In the genomic region with DNA sequence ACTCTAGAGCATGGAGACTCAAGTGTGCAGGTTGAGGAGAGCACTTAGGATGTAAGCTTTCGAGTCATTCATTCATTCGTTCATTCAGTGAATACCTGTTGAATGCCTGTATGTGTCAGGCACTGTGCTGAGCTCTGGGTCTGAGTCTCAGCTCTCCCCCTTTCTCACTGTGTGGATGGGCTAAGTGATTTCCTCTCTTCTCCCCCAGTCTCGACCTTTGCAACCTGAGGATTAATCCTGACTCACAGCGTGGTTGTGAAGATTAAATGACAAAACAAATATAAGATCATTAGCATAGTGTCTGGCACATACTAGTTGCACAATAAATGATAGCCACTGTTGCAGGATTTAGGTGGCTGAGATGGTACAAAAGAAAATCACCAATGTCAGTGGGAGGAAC, we compare ENCODE assay signal across 28 cellular contexts.
DNase-seq lines count a peak whose midpoint lies in the region; ATAC-seq and TF ChIP-seq lines count a peak whose summit lies in the region.
"Had no signal": no experiment of that assay in that cellular context is flagged by ENCODE, and none has a peak within 500 bp of the region (broad histone marks: within the 10 kb centered on the region; RNA-seq: fewer than 3 reads in every experiment).

No MANE protein-coding gene starts in this region.

- no peak for TF ChIP-seq EP300 in esophagus muscularis mucosa (IDR thresholded peaks at IDR 0.05)

- H3K9me2 ChIP-seq in GM23338 (ENCODE audit: insufficient read depth), result peaks cover 16% of the 10 kb centered on the region
- H3K9me2 ChIP-seq in PC-9 (ENCODE audit: insufficient read depth), result no peaks in the 10 kb centered on the region

- no peak overlapping the region for H3K4me3 ChIP-seq in GM23338
- no peak overlapping the region for H3K4me3 ChIP-seq in PC-9
- H3K4me3 ChIP-seq in esophagus muscularis mucosa, result no peak overlapping the region
- H3K4me3 ChIP-seq: tibial artery had no signal

- H3K4me3 Mint-ChIP-seq in activated CD4-positive, alpha-beta T cell treated with anti-CD3 and anti-CD28 coated beads for 36 hours, result no peak overlapping the region
- H3K4me3 Mint-ChIP-seq in GM23338, result no peak overlapping the region
- H3K4me3 Mint-ChIP-seq: activated naive CD4-positive, alpha-beta T cell treated with anti-CD3 and anti-CD28 coated beads, Interleukin-2, amount 50 U/mL, for 24 hours; CD4-positive, alpha-beta T cell; naive thymus-derived CD8-positive, alpha-beta T cell had no signal

- H3K27ac ChIP-seq in GM23338 (ENCODE audit: low read depth), result no peak overlapping the region
- H3K27ac ChIP-seq in PC-9, result 0 out of 2 replicates have a peak overlapping the region, but pooled peaks have one; percentile 3
- H3K27ac ChIP-seq in esophagus muscularis mucosa (replicated peaks in 1 of 4), result peak overlapping the region in 3 of 4 donors; percentile 82 to 92 (median 86)
- H3K27ac ChIP-seq: WERI-Rb-1 had no signal

- peak; percentile 65 for ATAC-seq in activated CD4-positive, alpha-beta T cell treated with anti-CD3 and anti-CD28 coated beads for 36 hours
- ATAC-seq in GM23338 (no peak), GM19328 (IDR thresholded peaks at IDR 0.05; ENCODE audit: unreplicated experiment) (no peak)
- ATAC-seq: naive thymus-derived CD8-positive, alpha-beta T cell; Panc1 had no signal

- TF ChIP-seq POLR2A in esophagus muscularis mucosa (IDR thresholded peaks at IDR 0.05; ENCODE audit: low read depth), result no peak

- H2AFZ ChIP-seq in GM23338 (no peak overlapping the region), PC-9 (no peak overlapping the region)

- H4K20me1 ChIP-seq in GM23338 (replicated peaks; ENCODE audit: insufficient read depth) (no peaks in the 10 kb centered on the region), PC-9 (ENCODE audit: insufficient read depth) (no peaks in the 10 kb centered on the region)

- H3K4me2 ChIP-seq in GM23338 (peak overlapping the region; percentile 53), PC-9 (peak overlapping the region; percentile 10; the same call in 1 of the 2 replicates)

- no peaks in the 10 kb centered on the region for H3K9me3 Mint-ChIP-seq in activated CD4-positive, alpha-beta T cell treated with anti-CD3 and anti-CD28 coated beads for 36 hours (ENCODE audit: low read depth)
- no peaks in the 10 kb centered on the region for H3K9me3 Mint-ChIP-seq in GM23338
- H3K9me3 Mint-ChIP-seq: activated naive CD4-positive, alpha-beta T cell treated with anti-CD3 and anti-CD28 coated beads, Interleukin-2, amount 50 U/mL, for 24 hours; CD4-positive, alpha-beta T cell; naive thymus-derived CD8-positive, alpha-beta T cell had no signal

- peaks cover 39% of the 10 kb centered on the region for H3K4me1 ChIP-seq in GM23338 (ENCODE audit: insufficient read depth)
- peaks cover 26% of the 10 kb centered on the region for H3K4me1 ChIP-seq in PC-9 (replicated peaks; ENCODE audit: insufficient read depth)
- peaks cover 24 to 56% (median 49%) of the 10 kb centered on the region in 4 donors for H3K4me1 ChIP-seq in esophagus muscularis mucosa

- CTCF ChIA-PET in activated CD4-positive, alpha-beta T cell treated with anti-CD3 and anti-CD28 coated beads for 36 hours (lab: Charles Lee), result interaction anchor here (0.7 to 1.3 kb wide), 3 partner anchors 9 to 820 kb away, joined by 3 to 6 read pairs (median 5); no protein-coding TSS in a partner anchor
- CTCF ChIA-PET in PC-9 (lab: Charles Lee), result no interaction called here

- H3K4me1 Mint-ChIP-seq in activated CD4-positive, alpha-beta T cell treated with anti-CD3 and anti-CD28 coated beads for 36 hours, result no peaks in the 10 kb centered on the region
- peaks cover 32% of the 10 kb centered on the region for H3K4me1 Mint-ChIP-seq in GM23338
- H3K4me1 Mint-ChIP-seq: activated naive CD4-positive, alpha-beta T cell treated with anti-CD3 and anti-CD28 coated beads, Interleukin-2, amount 50 U/mL, for 24 hours; naive thymus-derived CD8-positive, alpha-beta T cell had no signal

- POLR2A ChIA-PET in activated CD4-positive, alpha-beta T cell treated with anti-CD3 and anti-CD28 coated beads for 36 hours (lab: Charles Lee), result no interaction called here
- POLR2A ChIA-PET in PC-9 (lab: Charles Lee; ENCODE audit: unreplicated experiment), result no interaction called here

- H3K79me2 ChIP-seq in GM23338 (replicated peaks; ENCODE audit: insufficient read depth) (no peaks in the 10 kb centered on the region), PC-9 (ENCODE audit: low read depth) (no peaks in the 10 kb centered on the region)

- TF ChIP-seq CTCF in GM23338 (conservative IDR thresholded peaks at IDR 0.05; ENCODE audit: low read depth in 2 of 2), result no peak
- no peak for TF ChIP-seq CTCF in PC-9 (conservative IDR thresholded peaks at IDR 0.05)
- TF ChIP-seq CTCF in esophagus muscularis mucosa (IDR thresholded peaks at IDR 0.05), result no peak

- intact Hi-C loops in activated CD4-positive, alpha-beta T cell treated with anti-CD3 and anti-CD28 coated beads for 36 hours (cut with DNase I, micrococcal nuclease), result no loop called here
- intact Hi-C loops in PC-9 (cut with micrococcal nuclease; ENCODE audit: unreplicated experiment), result no loop called here
- intact Hi-C loops in esophagus muscularis mucosa (cut with DNase I), result no loop called here

- no peaks in the 10 kb centered on the region for H3K27me3 ChIP-seq in GM23338 (ENCODE audit: insufficient read depth)
- H3K27me3 ChIP-seq in PC-9 (ENCODE audit: insufficient read depth, low read depth), result no peaks in the 10 kb centered on the region
- no peaks in the 10 kb centered on the region for H3K27me3 ChIP-seq in esophagus muscularis mucosa
- H3K27me3 ChIP-seq: tibial artery had no signal

- no TSS peak for BruUV-seq in PC-9 (replicated peaks; lab: Mats Ljungman, UMichigan)

- DNase-seq in activated CD4-positive, alpha-beta T cell treated with anti-CD3 and anti-CD28 coated beads for 36 hours, result no peak
- DNase-seq in activated CD4-positive, alpha-beta T cell treated with anti-CD3 and anti-CD28 coated beads for 1 hour, result no peak
- no peak for DNase-seq in GM23338 (ENCODE audit: low spot score)
- peak in 1 of 2 experiments; percentile 48 for DNase-seq in PC-9
- DNase-seq in esophagus muscularis mucosa (ENCODE audit: extremely low spot score), result no peak
- no peak for DNase-seq in pons (ENCODE audit: low spot score)
- DNase-seq in epidermal melanocyte (ENCODE audit: insufficient read length, low spot score), result no peak
- DNase-seq: activated CD4-positive, alpha-beta T cell treated with anti-CD3 and anti-CD28 coated beads, Interleukin-2, amount 50 U/mL, for 4 hours; activated CD8-positive, alpha-beta memory T cell treated with anti-CD3 and anti-CD28 coated beads, Interleukin-2, amount 50 U/mL, for 48 hours; AML-193; aorta; CD4-positive, alpha-beta T cell; central memory CD4-positive, alpha-beta T cell; dermis blood vessel endothelial cell; head of caudate nucleus; Karpas-422; naive thymus-derived CD8-positive, alpha-beta T cell; NCI-H1092; NCI-H187; NCI-H2171 treated with DMSO at 0.1 percent for 48 hours; NCI-H524 treated with DMSO at 0.1 percent for 48 hours; NK-92 treated with Interleukin-12 subunit alpha and Interleukin-12 subunit beta, amount 100 ng/mL, for 24 hours; SHP77 treated with DMSO at 0.1 percent for 48 hours; tibial artery; WERI-Rb-1 had no signal

- no peaks in the 10 kb centered on the region for H3K27me3 Mint-ChIP-seq in activated CD4-positive, alpha-beta T cell treated with anti-CD3 and anti-CD28 coated beads for 36 hours
- no peaks in the 10 kb centered on the region for H3K27me3 Mint-ChIP-seq in GM23338 (ENCODE audit: insufficient read depth, low read depth, poor library complexity)
- H3K27me3 Mint-ChIP-seq: activated naive CD4-positive, alpha-beta T cell treated with anti-CD3 and anti-CD28 coated beads, Interleukin-2, amount 50 U/mL, for 24 hours; CD4-positive, alpha-beta T cell; naive thymus-derived CD8-positive, alpha-beta T cell had no signal

- H3F3A ChIP-seq in GM23338 (replicated peaks; ENCODE audit: low read depth) (no peaks in the 10 kb centered on the region), PC-9 (ENCODE audit: insufficient read depth, low read depth) (peaks cover 5% of the 10 kb centered on the region; the same call in 1 of the 2 replicates)

- H3K9me3 ChIP-seq in PC-9 (ENCODE audit: insufficient read depth, low read depth), result no peaks in the 10 kb centered on the region
- no peaks in the 10 kb centered on the region for H3K9me3 ChIP-seq in esophagus muscularis mucosa
- H3K9me3 ChIP-seq: tibial artery had no signal

- no peaks in the 10 kb centered on the region; the same call in 1 of the 2 replicates for H3K36me3 ChIP-seq in GM23338 (ENCODE audit: insufficient read depth)
- H3K36me3 ChIP-seq in PC-9 (ENCODE audit: low read depth), result peaks cover 32% of the 10 kb centered on the region; the same call in 1 of the 2 replicates
- peaks cover 20 to 57% (median 43%) of the 10 kb centered on the region in 4 donors for H3K36me3 ChIP-seq in esophagus muscularis mucosa

- peaks cover 18% of the 10 kb centered on the region for H3K36me3 Mint-ChIP-seq in activated CD4-positive, alpha-beta T cell treated with anti-CD3 and anti-CD28 coated beads for 36 hours (ENCODE audit: low read depth)
- peaks cover 13% of the 10 kb centered on the region for H3K36me3 Mint-ChIP-seq in GM23338 (ENCODE audit: low read depth)

- no peak overlapping the region for H3K27ac Mint-ChIP-seq in activated CD4-positive, alpha-beta T cell treated with anti-CD3 and anti-CD28 coated beads for 36 hours
- H3K27ac Mint-ChIP-seq in GM23338, result no peak overlapping the region
- H3K27ac Mint-ChIP-seq: activated naive CD4-positive, alpha-beta T cell treated with anti-CD3 and anti-CD28 coated beads, Interleukin-2, amount 50 U/mL, for 24 hours; CD4-positive, alpha-beta T cell; naive thymus-derived CD8-positive, alpha-beta T cell had no signal

- 94% methylated on average over 4 of the region's 4 CpGs for WGBS in esophagus muscularis mucosa
